In the genomic region with DNA sequence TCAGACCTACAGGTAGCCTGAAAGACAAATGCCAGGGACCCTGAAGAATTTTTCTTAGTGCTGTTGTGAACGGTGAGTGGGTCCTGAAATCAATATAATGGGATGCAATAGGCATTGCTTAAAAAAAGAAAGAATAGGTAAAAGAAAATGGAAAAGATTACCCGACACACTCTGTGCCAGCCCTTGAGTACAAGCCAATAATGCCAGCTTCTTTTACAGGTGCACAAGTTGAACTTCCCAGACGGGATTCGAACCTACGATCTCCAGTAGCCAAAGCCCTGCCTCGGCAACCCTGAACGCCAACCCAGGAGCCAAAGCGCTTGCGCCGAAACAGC, we compare ENCODE assay signal across 9 cellular contexts. TPM values are rescaled to one million over a fixed set of nuclear protein-coding genes. Genes with fewer than 3 reads are reported as not detected.
DNase-seq lines count a peak whose midpoint lies in the region; ATAC-seq and TF ChIP-seq lines count a peak whose summit lies in the region.
"Had no signal": no experiment of that assay in that cellular context is flagged by ENCODE, and none has a peak within 500 bp of the region (broad histone marks: within the 10 kb centered on the region; RNA-seq: fewer than 3 reads in every experiment).

No MANE protein-coding gene starts in this region.

- H3K79me2 ChIP-seq in KMS-11 (ENCODE audit: insufficient read depth, low read depth) = no peaks in the 10 kb centered on the region

- no peak overlapping the region for H3K9ac ChIP-seq in KMS-11

- H3K27ac Mint-ChIP-seq in chondrocyte (ENCODE audit: unreplicated experiment) = no peak overlapping the region
- peak overlapping the region; percentile 90 to 97 for H3K27ac Mint-ChIP-seq in natural killer cell treated with Interleukin-12 subunit alpha and Interleukin-12 subunit beta and Interleukin-15 and Interleukin-18, amount 100 ng/mL, for 72 hours

- no peaks in the 10 kb centered on the region for H3K27me3 Mint-ChIP-seq in chondrocyte (ENCODE audit: low read depth)
- peaks cover 0 to 5% of the 10 kb centered on the region in 2 donors for H3K27me3 Mint-ChIP-seq in natural killer cell treated with Interleukin-12 subunit alpha and Interleukin-12 subunit beta and Interleukin-15 and Interleukin-18, amount 100 ng/mL, for 72 hours

- no peaks in the 10 kb centered on the region for H3K9me3 Mint-ChIP-seq in chondrocyte (ENCODE audit: low read depth)
- no peaks in the 10 kb centered on the region for H3K9me3 Mint-ChIP-seq in natural killer cell treated with Interleukin-12 subunit alpha and Interleukin-12 subunit beta and Interleukin-15 and Interleukin-18, amount 100 ng/mL, for 72 hours

- no peaks in the 10 kb centered on the region for H4K20me1 ChIP-seq in KMS-11 (ENCODE audit: insufficient read depth)

- H3K4me3 ChIP-seq in BJ (ENCODE audit: low read depth, low read length) = peak overlapping the region; percentile 14; the same call in 1 of the 2 replicates
- H3K4me3 ChIP-seq in KMS-11 (IDR thresholded peaks at IDR 0.05; ENCODE audit: insufficient read depth, low read depth, low read length) = no peak overlapping the region

- H3K27ac ChIP-seq in KMS-11 = no peak overlapping the region

- H2AFZ ChIP-seq in KMS-11 (ENCODE audit: low read depth) = peak overlapping the region; percentile 85

- no peak for DNase-seq in BJ (ENCODE audit: low read depth)
- no peak for DNase-seq in chondrocyte (ENCODE audit: low spot score)
- DNase-seq in natural killer cell treated with Interleukin-12 subunit alpha and Interleukin-12 subunit beta and Interleukin-15 and Interleukin-18, amount 100 ng/mL, for 72 hours (ENCODE audit: low spot score) = no peak
- no peak for DNase-seq in A172 (ENCODE audit: low spot score)
- DNase-seq in anterior cingulate cortex (lab: John Stamatoyannopoulos, UW) = no peak

- peaks cover 16% of the 10 kb centered on the region for H3K4me1 Mint-ChIP-seq in chondrocyte (ENCODE audit: low read depth)
- peaks cover 19% of the 10 kb centered on the region in 2 donors for H3K4me1 Mint-ChIP-seq in natural killer cell treated with Interleukin-12 subunit alpha and Interleukin-12 subunit beta and Interleukin-15 and Interleukin-18, amount 100 ng/mL, for 72 hours (ENCODE audit: low read depth in 2 of 2)

- H3K4me3 Mint-ChIP-seq in chondrocyte (ENCODE audit: unreplicated experiment) = peak overlapping the region; percentile 80
- H3K4me3 Mint-ChIP-seq in natural killer cell treated with Interleukin-12 subunit alpha and Interleukin-12 subunit beta and Interleukin-15 and Interleukin-18, amount 100 ng/mL, for 72 hours = peak overlapping the region; percentile 96

- H3K36me3 ChIP-seq in BJ (ENCODE audit: control insufficient read depth, insufficient read depth, low read length) = no peaks in the 10 kb centered on the region
- H3K36me3 ChIP-seq in KMS-11 (ENCODE audit: insufficient read depth) = no peaks in the 10 kb centered on the region

- H3K36me3 Mint-ChIP-seq in chondrocyte (ENCODE audit: low read depth) = no peaks in the 10 kb centered on the region
- no peaks in the 10 kb centered on the region for H3K36me3 Mint-ChIP-seq in natural killer cell treated with Interleukin-12 subunit alpha and Interleukin-12 subunit beta and Interleukin-15 and Interleukin-18, amount 100 ng/mL, for 72 hours

- no peaks in the 10 kb centered on the region for H3K4me1 ChIP-seq in KMS-11 (ENCODE audit: low read depth, poor library complexity, severe bottlenecking)

- CTCF ChIA-PET in BJ (lab: Yijun Ruan, JAX) = interaction anchor here (1.5 kb wide), 1 partner anchor 88 kb away, joined by 4 read pairs; no protein-coding TSS in a partner anchor

- peak overlapping the region; percentile 53; the same call in 1 of the 2 replicates for H3K4me2 ChIP-seq in KMS-11

- H3K27me3 ChIP-seq in BJ (ENCODE audit: control insufficient read depth, insufficient read depth, low read length) = no peaks in the 10 kb centered on the region
- H3K27me3 ChIP-seq in KMS-11 (ENCODE audit: insufficient read depth, low read depth) = no peaks in the 10 kb centered on the region

- POLR2A ChIA-PET in BJ (lab: Charles Lee) = interaction anchor here (0.6 to 1.0 kb wide), 2 partner anchors 41 to 419 kb away, joined by 3 read pairs; a partner anchor contains a TSS

- ATAC-seq in natural killer cell treated with Interleukin-12 subunit alpha and Interleukin-12 subunit beta and Interleukin-15 and Interleukin-18, amount 100 ng/mL, for 72 hours = no peak
- ATAC-seq in HG03442 (IDR thresholded peaks at IDR 0.05; ENCODE audit: unreplicated experiment) = no peak
- ATAC-seq in GM21526 (IDR thresholded peaks at IDR 0.05; ENCODE audit: low FRiP score, unreplicated experiment) = no peak

- TF ChIP-seq CTCF in BJ (IDR thresholded peaks at IDR 0.05; ENCODE audit: insufficient read depth, low read depth, low read length) (no peak), KMS-11 (conservative IDR thresholded peaks at IDR 0.05; ENCODE audit: low read depth, low read length) (no peak), chondrocyte (IDR thresholded peaks at IDR 0.05) (no peak)

RNA-seq across cellular contexts. Expression of a gene that starts 24.7 kb away (rescaled TPM):
- not detected in 2 replicates for polyA plus RNA-seq in BJ (2011; rRNA removed)
- not detected in 2 replicates for polyA minus RNA-seq in BJ (2011; rRNA and poly(A)+ RNA removed)
- not detected in 3 replicates for total RNA-seq in chondrocyte
- not detected for total RNA-seq in natural killer cell treated with Interleukin-12 subunit alpha and Interleukin-12 subunit beta and Interleukin-15 and Interleukin-18, amount 100 ng/mL, for 72 hours
- total RNA-seq in A172 (2014; rRNA removed; shearing (Covaris generic)) = not detected in 2 replicates
- total RNA-seq: T-helper 1 cell treated with Interleukin-12 subunit alpha and Interleukin-12 subunit beta and Interleukin-4 antibody, amounts not matched to agents 30 ng/mL and 1 ng/mL, for 36 hours had no signal

RNA-seq across cellular contexts. Expression of a gene that starts 40.3 kb away (rescaled TPM):
- 4.1 and 9.7 TPM in 2 replicates for polyA plus RNA-seq in BJ (2011; rRNA removed)
- polyA minus RNA-seq in BJ (2011; rRNA and poly(A)+ RNA removed) = 7.2 and 9.3 TPM in 2 replicates
- 3.0 to 4.7 TPM (median 3.6 TPM) in 3 replicates for total RNA-seq in chondrocyte
- 10 to 100 TPM; 19.2 to 33.8 TPM for total RNA-seq in natural killer cell treated with Interleukin-12 subunit alpha and Interleukin-12 subunit beta and Interleukin-15 and Interleukin-18, amount 100 ng/mL, for 72 hours
- 18.4 and 18.9 TPM in 2 replicates for total RNA-seq in A172 (2014; rRNA removed; shearing (Covaris generic))

RNA-seq across cellular contexts. Expression of a gene that starts 49.5 kb away (rescaled TPM):
- polyA plus RNA-seq in BJ (2011; rRNA removed) = not detected in 2 replicates
- polyA minus RNA-seq in BJ (2011; rRNA and poly(A)+ RNA removed) = 0.24 TPM in 1 of 2 replicates, not detected in the other
- total RNA-seq in chondrocyte = not detected in 3 replicates
- under 1 TPM in 1 of 2 donors, not detected in 1; 0.73 TPM for total RNA-seq in natural killer cell treated with Interleukin-12 subunit alpha and Interleukin-12 subunit beta and Interleukin-15 and Interleukin-18, amount 100 ng/mL, for 72 hours
- total RNA-seq in A172 (2014; rRNA removed; shearing (Covaris generic)) = not detected in 2 replicates
- total RNA-seq: T-helper 1 cell treated with Interleukin-12 subunit alpha and Interleukin-12 subunit beta and Interleukin-4 antibody, amounts not matched to agents 30 ng/mL and 1 ng/mL, for 36 hours had no signal

RNA-seq across cellular contexts. Expression of a gene that starts 53.2 kb away (rescaled TPM):
- 0.06 and 0.12 TPM in 2 replicates for polyA plus RNA-seq in BJ (2011; rRNA removed)
- 0.26 and 0.52 TPM in 2 replicates for polyA minus RNA-seq in BJ (2011; rRNA and poly(A)+ RNA removed)
- 0.24 to 1.3 TPM (median 0.37 TPM) in 3 replicates for total RNA-seq in chondrocyte
- 100 to 1,000 TPM in 1 of 2 donors, 10 to 100 TPM in 1; 98.7 to 109 TPM for total RNA-seq in natural killer cell treated with Interleukin-12 subunit alpha and Interleukin-12 subunit beta and Interleukin-15 and Interleukin-18, amount 100 ng/mL, for 72 hours
- total RNA-seq in A172 (2014; rRNA removed; shearing (Covaris generic)) = 0.62 and 3.6 TPM in 2 replicates
